Comparison of ENCODE assay signal across 14 cellular contexts in genomic region chr9:32351845-32352244, GRCh38. TPM values are rescaled to one million over a fixed set of nuclear protein-coding genes. Genes with fewer than 3 reads are reported as not detected.
DNase-seq lines count a peak whose midpoint lies in the region; FAIRE-seq and TF ChIP-seq lines count a peak whose summit lies in the region.
"Had no signal": no experiment of that assay in that cellular context is flagged by ENCODE, and none has a peak within 500 bp of the region (broad histone marks: within the 10 kb centered on the region; RNA-seq: fewer than 3 reads in every experiment).

No MANE protein-coding gene starts in this region.

- peak overlapping the region; percentile 32 for H3K4me3 ChIP-seq in SK-N-MC
- H3K4me3 ChIP-seq: uterus had no signal

- FAIRE-seq in D721Med (lab: Jason Lieb, UNC) = no peak
- FAIRE-seq: endometrium, islet of Langerhans had no signal

- no peak overlapping the region for H3K9ac ChIP-seq in SK-N-MC (ENCODE audit: insufficient read length)

- no peaks in the 10 kb centered on the region for H3K4me1 Mint-ChIP-seq in Calu3 (ENCODE audit: low read depth, unreplicated experiment)

- H3K27ac Mint-ChIP-seq in Calu3 (ENCODE audit: unreplicated experiment) = no peak overlapping the region

- intact Hi-C loops in Calu3 (cut with micrococcal nuclease; ENCODE audit: unreplicated experiment) = loop anchor here (10.0 kb wide), 1 partner anchor 547 kb away; no protein-coding TSS in a partner anchor

- H3K36me3 Mint-ChIP-seq in Calu3 (ENCODE audit: insufficient read depth, unreplicated experiment) = no peaks in the 10 kb centered on the region

- CTCF ChIA-PET in Calu3 (lab: Charles Lee) (no interaction called here), HEK293T (lab: Yijun Ruan, JAX) (no interaction called here)

- peak; percentile 25 for TF ChIP-seq CTCF in Calu3 (IDR thresholded peaks at IDR 0.05; ENCODE audit: unreplicated experiment)
- TF ChIP-seq CTCF in D721Med (IDR thresholded peaks at IDR 0.05; ENCODE audit: insufficient read depth, missing control alignments) = no peak

- no peak for DNase-seq in Calu3
- DNase-seq in HEK293T (ENCODE audit: extremely low spot score) = peak; percentile 15
- no peak for DNase-seq in SK-N-MC (ENCODE audit: low read depth, low spot score)
- DNase-seq in iris pigment epithelial cell (ENCODE audit: low read depth) = peak; percentile 5
- no peak for DNase-seq in D721Med (ENCODE audit: insufficient read length, low spot score)
- DNase-seq in NCI-H1694 treated with DMSO at 0.1 percent for 48 hours (lab: John Stamatoyannopoulos, UW) = no peak
- DNase-seq in middle frontal gyrus (ENCODE audit: extremely low spot score, low spot score) = no peak
- no peak for DNase-seq in cerebellum (ENCODE audit: low spot score)
- DNase-seq: activated CD4-positive, alpha-beta T cell treated with anti-CD3 and anti-CD28 coated beads for 1 hour; activated naive CD4-positive, alpha-beta T cell treated with anti-CD3 and anti-CD28 coated beads, Interleukin-2, amount 50 U/mL, for 16 hours; Karpas-422; uterus had no signal

- H3K9me3 Mint-ChIP-seq in Calu3 (ENCODE audit: low read depth, unreplicated experiment) = no peaks in the 10 kb centered on the region

- no peaks in the 10 kb centered on the region for H3K36me3 ChIP-seq in SK-N-MC (ENCODE audit: insufficient read depth, low read length)
- H3K36me3 ChIP-seq: uterus had no signal

- H3K9me3 ChIP-seq in SK-N-MC (ENCODE audit: low read depth, low read length) = no peaks in the 10 kb centered on the region
- H3K9me3 ChIP-seq: uterus had no signal

- no TSS peak for BruUV-seq in Calu3 (replicated peaks; lab: Mats Ljungman, UMichigan)

- H3K4me3 Mint-ChIP-seq in Calu3 (ENCODE audit: low read depth, unreplicated experiment) = no peak overlapping the region

- no peak overlapping the region for H3K27ac ChIP-seq in SK-N-MC
- H3K27ac ChIP-seq: uterus had no signal

- POLR2A ChIA-PET in HEK293T (lab: Yijun Ruan, JAX) = no interaction called here

- H3K27me3 Mint-ChIP-seq in Calu3 (ENCODE audit: unreplicated experiment) = no peaks in the 10 kb centered on the region

TF ChIP-seq in HEK293T, 16 proteins besides CTCF, POLR2A, EP300 and RAD21:
- no peak for TF ChIP-seq SP1 (IDR thresholded peaks at IDR 0.05)
- TF ChIP-seq BHLHE40 (IDR thresholded peaks at IDR 0.05; ENCODE audit: borderline replicate concordance) = no peak
- no peak for TF ChIP-seq SUZ12 (IDR thresholded peaks at IDR 0.05)
- TF ChIP-seq ARNT (IDR thresholded peaks at IDR 0.05) = no peak
- no peak for TF ChIP-seq TARDBP (IDR thresholded peaks at IDR 0.05)
- no peak for TF ChIP-seq FOXM1 (IDR thresholded peaks at IDR 0.05; ENCODE audit: borderline replicate concordance)
- no peak for TF ChIP-seq FOXK2 (IDR thresholded peaks at IDR 0.05)
- TF ChIP-seq FOXA1 (IDR thresholded peaks at IDR 0.05) = no peak
- no peak for TF ChIP-seq ZNF384 (IDR thresholded peaks at IDR 0.05)
- no peak for TF ChIP-seq ELF4 (IDR thresholded peaks at IDR 0.05)
- no peak for TF ChIP-seq CTBP1 (IDR thresholded peaks at IDR 0.05; ENCODE audit: borderline replicate concordance)
- no peak for TF ChIP-seq HDGF (IDR thresholded peaks at IDR 0.05; ENCODE audit: borderline replicate concordance)
- no peak for TF ChIP-seq LEF1 (IDR thresholded peaks at IDR 0.05; ENCODE audit: borderline replicate concordance)
- no peak for TF ChIP-seq PKNOX1 (IDR thresholded peaks at IDR 0.05)
- no peak for TF ChIP-seq L3MBTL2 (conservative IDR thresholded peaks at IDR 0.05)
- TF ChIP-seq NFRKB (IDR thresholded peaks at IDR 0.05) = no peak
TF ChIP-seq in HEK293T: peak in this region for 0.

RNA-seq across cellular contexts. Expression of gene ACO1, which starts 32.6 kb away (rescaled TPM):
- total RNA-seq in Calu3 (2022) (19.1 and 29.6 TPM in 2 replicates), cerebellum (13.7 TPM)

Comparison
In these comparisons a context has a peak if more than half of its experiments do, and no peak if none do; other contexts are left out.
1. DNase-seq: peak in HEK293T (single experiment) and iris pigment epithelial cell (single experiment); none in Calu3 (single experiment), SK-N-MC (single experiment), D721Med (single experiment), NCI-H1694 treated with DMSO at 0.1 percent for 48 hours (single experiment), middle frontal gyrus (single experiment) and cerebellum (single experiment).